In the genomic region with DNA sequence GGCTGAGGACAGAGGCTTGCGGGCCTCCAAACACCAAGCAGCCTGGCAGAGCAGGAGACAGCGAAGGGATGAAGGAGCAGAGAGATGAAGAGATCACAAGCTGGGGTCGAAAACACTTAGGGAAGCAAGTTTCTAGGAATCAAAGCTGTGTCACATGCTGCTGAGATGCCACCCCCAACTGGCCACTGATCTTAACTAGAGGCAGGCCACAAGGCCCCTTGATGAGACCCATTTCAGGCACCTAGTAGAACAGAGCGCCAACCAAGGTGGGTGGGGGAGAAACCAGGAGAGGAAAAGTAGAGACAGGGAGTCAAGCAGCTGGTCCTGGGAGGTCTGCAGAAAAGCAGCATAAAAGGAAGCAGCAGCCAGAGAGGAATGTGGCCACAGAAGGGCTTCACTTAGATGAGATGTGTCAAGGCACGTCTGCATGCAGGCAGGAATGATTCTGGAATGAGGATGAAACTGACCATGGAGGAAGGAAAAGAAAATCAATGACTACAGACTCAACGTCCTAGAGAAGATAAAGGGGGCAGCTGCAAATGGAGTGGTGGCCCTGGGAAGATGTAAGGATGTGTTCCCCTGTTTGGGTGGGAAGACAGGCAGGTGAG, we compare ENCODE assay signal across 21 cellular contexts.
DNase-seq lines count a peak whose midpoint lies in the region; ATAC-seq and TF ChIP-seq lines count a peak whose summit lies in the region.
"Had no signal": no experiment of that assay in that cellular context is flagged by ENCODE, and none has a peak within 500 bp of the region (broad histone marks: within the 10 kb centered on the region; RNA-seq: fewer than 3 reads in every experiment).

No MANE protein-coding gene starts in this region.

- DNase-seq in mammary epithelial cell, result peak; percentile 38
- DNase-seq in MCF 10A (ENCODE audit: unreplicated experiment), result no peak
- DNase-seq in ecto neural progenitor cell (ENCODE audit: low spot score), result peak; percentile 7
- DNase-seq in left lobe of liver (ENCODE audit: low spot score), result peak; percentile 24
- DNase-seq in vagina (ENCODE audit: extremely low spot score in 2 of 2), result peak; percentile 81
- DNase-seq in mesenteric fat pad (ENCODE audit: low spot score), result no peak
- DNase-seq: CD4-positive, CD25-positive, alpha-beta regulatory T cell; DND-41; Kasumi-1; MG63; NCI-H1694 treated with DMSO at 0.1 percent for 48 hours; NCI-H2081 treated with DMSO at 0.1 percent for 48 hours; NCI-H2227 treated with DMSO at 0.1 percent for 48 hours; NCI-H524; NCI-H82; SIG-M5 had no signal

- H3K27ac Mint-ChIP-seq in MCF 10A (ENCODE audit: low read depth, unreplicated experiment), result no peak overlapping the region
- H3K27ac Mint-ChIP-seq: GM23338 had no signal

- H3K9me3 Mint-ChIP-seq in MCF 10A (ENCODE audit: unreplicated experiment), result no peaks in the 10 kb centered on the region
- H3K9me3 Mint-ChIP-seq: GM23338 had no signal

- in situ Hi-C loops in mammary epithelial cell (cut with MboI; ENCODE audit: low sequenced_read_pairs in 2 of 2), result no loop called here

- TF ChIP-seq CTCF in mammary epithelial cell (conservative IDR thresholded peaks at IDR 0.05 in 1 of 2, IDR thresholded peaks at IDR 0.05 in 1 of 2; ENCODE audit: extremely low read depth in 1 of 2, insufficient read depth in 1 of 2, low read depth in 1 of 2, low read length in 2 of 2) (no peak), MCF 10A (IDR thresholded peaks at IDR 0.05; ENCODE audit: unreplicated experiment) (no peak), vagina (IDR thresholded peaks at IDR 0.05) (no peak)

- no peak overlapping the region for H3K9ac ChIP-seq in mammary epithelial cell (ENCODE audit: insufficient read depth, low read length)

- peaks cover 17% of the 10 kb centered on the region for H3K4me1 Mint-ChIP-seq in MCF 10A (ENCODE audit: insufficient read depth, unreplicated experiment)

- no TSS peak for BruUV-seq in mammary epithelial cell (replicated peaks; lab: Mats Ljungman, UMichigan)
- no TSS peak for BruUV-seq in MCF 10A (replicated peaks; lab: Mats Ljungman, UMichigan)

- H3K27ac ChIP-seq in mammary epithelial cell (ENCODE audit: insufficient read depth, low read depth, low read length), result no peak overlapping the region
- no peak overlapping the region for H3K27ac ChIP-seq in vagina

- H3K27me3 Mint-ChIP-seq in MCF 10A (ENCODE audit: insufficient read depth, unreplicated experiment), result no peaks in the 10 kb centered on the region

- intact Hi-C loops in mammary epithelial cell (cut with micrococcal nuclease) (no loop called here), MCF 10A (cut with micrococcal nuclease) (no loop called here), vagina (cut with DNase I) (no loop called here)

- H2AFZ ChIP-seq in mammary epithelial cell (ENCODE audit: low read depth, low read length), result peak overlapping the region; percentile 31
- H2AFZ ChIP-seq: GM23338 had no signal

- POLR2A ChIA-PET in MCF 10A (lab: Yijun Ruan, JAX), result no interaction called here

- peaks cover 19% of the 10 kb centered on the region for H3K36me3 Mint-ChIP-seq in MCF 10A (ENCODE audit: insufficient read depth, unreplicated experiment)
- H3K36me3 Mint-ChIP-seq: CD4-positive, CD25-positive, alpha-beta regulatory T cell had no signal

- TF ChIP-seq POLR2A in vagina (IDR thresholded peaks at IDR 0.05), result no peak

- H3K27me3 ChIP-seq in mammary epithelial cell (ENCODE audit: insufficient read depth, low read length) (peaks cover 2% of the 10 kb centered on the region), vagina (no peaks in the 10 kb centered on the region)
- H3K27me3 ChIP-seq: MG63 had no signal

- 82% methylated on average over 6 of the region's 6 CpGs for WGBS in mammary epithelial cell (ENCODE audit: low coverage, missing lambda C conversion rate)

- H3K4me2 ChIP-seq in mammary epithelial cell (ENCODE audit: insufficient read depth, low read depth, low read length), result peak overlapping the region; percentile 51
- H3K4me2 ChIP-seq: GM23338 had no signal

- dilution Hi-C loops in mammary epithelial cell (cut with HindIII; ENCODE audit: low sequenced_read_pairs), result no loop called here

- H4K20me1 ChIP-seq in mammary epithelial cell (ENCODE audit: insufficient read depth, low read length), result no peaks in the 10 kb centered on the region

- H3K79me2 ChIP-seq in mammary epithelial cell (ENCODE audit: insufficient read depth, low read length), result no peaks in the 10 kb centered on the region

- H3K4me3 ChIP-seq in mammary epithelial cell (replicated peaks in 1 of 3; ENCODE audit: insufficient read depth in 1 of 3, low read depth in 2 of 3, low read length in 3 of 3), result no peak overlapping the region
- H3K4me3 ChIP-seq in vagina, result no peak overlapping the region
- H3K4me3 ChIP-seq: GM12878, GM23338, HAP-1, MG63 had no signal

- H3K36me3 ChIP-seq in mammary epithelial cell (ENCODE audit: insufficient read depth, low read length), result no peaks in the 10 kb centered on the region
- no peaks in the 10 kb centered on the region for H3K36me3 ChIP-seq in vagina
- H3K36me3 ChIP-seq: HAP-1, MG63 had no signal

- ATAC-seq in left lobe of liver (no peak), GM21825 (IDR thresholded peaks at IDR 0.05; ENCODE audit: unreplicated experiment) (no peak)
- ATAC-seq: GM12878, GM23338, Panc1 had no signal

- no peak overlapping the region for H3K4me3 Mint-ChIP-seq in MCF 10A (ENCODE audit: unreplicated experiment)
- H3K4me3 Mint-ChIP-seq: CD4-positive, CD25-positive, alpha-beta regulatory T cell; GM23338 had no signal

- H3K9me3 ChIP-seq in mammary epithelial cell (replicated peaks; ENCODE audit: insufficient read depth, low read length) (no peaks in the 10 kb centered on the region), vagina (no peaks in the 10 kb centered on the region)
- H3K9me3 ChIP-seq: HAP-1, MG63 had no signal

- CTCF ChIA-PET in mammary epithelial cell (lab: Charles Lee; ENCODE audit: low non-redundant PET) (no interaction called here), MCF 10A (lab: Yijun Ruan, JAX) (interaction anchor here (1.0 to 2.7 kb wide), 3 partner anchors 17 to 34 kb away, joined by 3 to 12 read pairs (median 11); no protein-coding TSS in a partner anchor)

- H3K4me1 ChIP-seq in mammary epithelial cell (ENCODE audit: insufficient read depth, low read length) (peaks cover 15% of the 10 kb centered on the region), vagina (peaks cover 27% of the 10 kb centered on the region)
- H3K4me1 ChIP-seq: HAP-1 had no signal

Comparison
In these comparisons a context has a peak if more than half of its experiments do, and no peak if none do; other contexts are left out.
1. DNase-seq: peak in mammary epithelial cell (single experiment), ecto neural progenitor cell (single experiment), left lobe of liver (single experiment) and vagina (2 of 2); none in MCF 10A (single experiment) and mesenteric fat pad (single experiment).